In genomic region chr17:45449260-45449659, GRCh38 we compare ENCODE assay signal across 2 cellular contexts.
TF ChIP-seq lines count a peak whose summit lies in the region.

No MANE protein-coding gene starts in this region.

TF ChIP-seq in HEK293, 187 proteins besides CTCF, POLR2A, EP300 and RAD21:
- TF ChIP-seq HIC1 (tag by site-specific recombination; IDR thresholded peaks at IDR 0.05) (peak; percentile 31; the same call in 1 of the 2 replicates), EGR2 (tag by site-specific recombination; IDR thresholded peaks at IDR 0.05; ENCODE audit: low read depth) (peak; percentile 70; the same call in 1 of the 2 replicates), ZFHX2 (tag by site-specific recombination; conservative IDR thresholded peaks at IDR 0.05) (peak; percentile 11; the same call in 1 of the 2 replicates)
TF ChIP-seq in HEK293: peak in this region for 3; not testable (repeated sequence) for 184.

TF ChIP-seq in HepG2, 621 proteins besides CTCF, POLR2A, EP300 and RAD21:
- peak; percentile 66; the same call in 1 of the 2 replicates for TF ChIP-seq IKZF1 (IDR thresholded peaks at IDR 0.05)
